12 cellular contexts compared by ENCODE assay signal in genomic region chr5:176619569-176620332, GRCh38. TPM values are rescaled to one million over a fixed set of nuclear protein-coding genes. Genes with fewer than 3 reads are reported as not detected.
DNase-seq lines count a peak whose midpoint lies in the region; ATAC-seq, FAIRE-seq and TF ChIP-seq lines count a peak whose summit lies in the region.
"Had no signal": no experiment of that assay in that cellular context is flagged by ENCODE, and none has a peak within 500 bp of the region (broad histone marks: within the 10 kb centered on the region; RNA-seq: fewer than 3 reads in every experiment).

No MANE protein-coding gene starts in this region.

- no peak overlapping the region for H2AFZ ChIP-seq in astrocyte (ENCODE audit: low read depth, low read length)

- TF ChIP-seq CTCF in AG04449 (IDR thresholded peaks at IDR 0.05; ENCODE audit: insufficient read depth, low read length, missing control alignments) (no peak), astrocyte (IDR thresholded peaks at IDR 0.05; ENCODE audit: insufficient read depth, low read depth, low read length) (no peak), foreskin keratinocyte (conservative IDR thresholded peaks at IDR 0.05) (no peak)

- H3K36me3 ChIP-seq in ES-I3 (ENCODE audit: insufficient read depth, low read length), result no peaks in the 10 kb centered on the region
- H3K36me3 ChIP-seq in astrocyte (ENCODE audit: insufficient read depth, low read length), result no peaks in the 10 kb centered on the region

- no peak overlapping the region for H3K27ac ChIP-seq in astrocyte (ENCODE audit: low read depth, low read length)
- H3K27ac ChIP-seq in foreskin keratinocyte, result no peak overlapping the region

- DNase-seq in AG04449 (ENCODE audit: low read depth, low spot score) (no peak), astrocyte (ENCODE audit: low read depth) (no peak), foreskin keratinocyte (no peak), GM19240 (ENCODE audit: insufficient read length, low spot score) (no peak), NCI-H524 treated with DMSO at 0.1 percent for 48 hours (lab: John Stamatoyannopoulos, UW) (no peak)
- no peak for DNase-seq in naive thymus-derived CD8-positive, alpha-beta T cell
- DNase-seq in effector CD8-positive, alpha-beta T cell (lab: John Stamatoyannopoulos, UW), result no peak
- DNase-seq: NCI-H345 had no signal

- H3K27me3 ChIP-seq in astrocyte (ENCODE audit: insufficient read depth, low read length) (peaks cover 20% of the 10 kb centered on the region), foreskin keratinocyte (peaks cover 38% of the 10 kb centered on the region)

- no peak for ATAC-seq in naive thymus-derived CD8-positive, alpha-beta T cell
- no peak for ATAC-seq in foreskin keratinocyte

- H3K9me3 ChIP-seq in ES-I3 (ENCODE audit: control insufficient read depth, insufficient read depth, low read length), result no peaks in the 10 kb centered on the region
- no peaks in the 10 kb centered on the region for H3K9me3 ChIP-seq in astrocyte (ENCODE audit: insufficient read depth, low read depth, low read length)

- POLR2A ChIA-PET in AG04449 (lab: Yijun Ruan, JAX), result no interaction called here
- POLR2A ChIA-PET in naive thymus-derived CD8-positive, alpha-beta T cell (lab: Charles Lee), result interaction anchor here (0.7 kb wide), 1 partner anchor 156 kb away, joined by 3 read pairs; no protein-coding TSS in a partner anchor

- peaks cover 31% of the 10 kb centered on the region for H3K27me3 Mint-ChIP-seq in astrocyte (ENCODE audit: low read depth, unreplicated experiment)
- H3K27me3 Mint-ChIP-seq in naive thymus-derived CD8-positive, alpha-beta T cell, result peaks cover 11 to 79% (median 33%) of the 10 kb centered on the region in 5 donors

- H3K4me2 ChIP-seq in astrocyte (ENCODE audit: low read length), result peak overlapping the region; percentile 79

- H3K9me3 Mint-ChIP-seq in astrocyte (ENCODE audit: unreplicated experiment), result peaks cover 4% of the 10 kb centered on the region
- H3K9me3 Mint-ChIP-seq in naive thymus-derived CD8-positive, alpha-beta T cell, result no peaks in the 10 kb centered on the region

- no peaks in the 10 kb centered on the region for H4K20me1 ChIP-seq in astrocyte (ENCODE audit: insufficient read depth, low read length)

- CTCF ChIA-PET in AG04449 (lab: Yijun Ruan, JAX), result interaction anchor here (1.0 to 2.6 kb wide), 3 partner anchors 11 to 46 kb away, joined by 4 to 11 read pairs (median 6); partner anchors contain the start of genes EIF4E1B, SNCB and TSPAN17

- no peak overlapping the region for H3K4me3 Mint-ChIP-seq in astrocyte (ENCODE audit: unreplicated experiment)
- peak overlapping the region; percentile 68 to 91 (median 78) for H3K4me3 Mint-ChIP-seq in naive thymus-derived CD8-positive, alpha-beta T cell

- FAIRE-seq in astrocyte (lab: Jason Lieb, UNC), result no peak

- peak overlapping the region; percentile 24; the same call in 1 of the 2 replicates for H3K9ac ChIP-seq in ES-I3 (ENCODE audit: low read depth, low read length)
- H3K9ac ChIP-seq in astrocyte (ENCODE audit: low read length), result no peak overlapping the region

- no peaks in the 10 kb centered on the region for H3K79me2 ChIP-seq in astrocyte (ENCODE audit: insufficient read depth, low read length)

- H3K4me3 ChIP-seq in AG04449 (ENCODE audit: low read depth, low read length) (peak overlapping the region; percentile 34), astrocyte (ENCODE audit: insufficient read depth, low read depth, low read length) (no peak overlapping the region)

- H3K36me3 Mint-ChIP-seq in astrocyte (ENCODE audit: low read depth, unreplicated experiment), result no peaks in the 10 kb centered on the region
- no peaks in the 10 kb centered on the region for H3K36me3 Mint-ChIP-seq in naive thymus-derived CD8-positive, alpha-beta T cell

- no peak overlapping the region for H3K27ac Mint-ChIP-seq in astrocyte (ENCODE audit: unreplicated experiment)
- peak overlapping the region in 1 of 10 donors; percentile 43 for H3K27ac Mint-ChIP-seq in naive thymus-derived CD8-positive, alpha-beta T cell

- peaks cover 38% of the 10 kb centered on the region for H3K4me1 Mint-ChIP-seq in astrocyte (ENCODE audit: low read depth, unreplicated experiment)
- peaks cover 7 to 22% (median 18%) of the 10 kb centered on the region in 4 donors for H3K4me1 Mint-ChIP-seq in naive thymus-derived CD8-positive, alpha-beta T cell

- H3K4me1 ChIP-seq in ES-I3 (ENCODE audit: insufficient read depth, low read length) (peaks cover 12% of the 10 kb centered on the region; the same call in 1 of the 2 replicates), astrocyte (ENCODE audit: insufficient read depth, low read length) (peaks cover 39% of the 10 kb centered on the region), foreskin keratinocyte (peaks cover 8% of the 10 kb centered on the region)

RNA-seq across cellular contexts. Expression of gene GPRIN1, which starts 9.8 kb away (rescaled TPM):
- total RNA-seq in astrocyte, result 6.8 and 8.2 TPM in 2 replicates
- total RNA-seq in naive thymus-derived CD8-positive, alpha-beta T cell, result under 1 TPM in 1 of 2 experiments, not detected in 1; 0.11 TPM
- polyA plus RNA-seq in naive thymus-derived CD8-positive, alpha-beta T cell, result under 1 TPM in 2 of 3 donors, not detected in 1; 0.06 to 0.27 TPM
- total RNA-seq in foreskin keratinocyte, result 16.9 and 18.3 TPM in 2 replicates
- 11.1 and 11.4 TPM in 2 replicates for polyA plus RNA-seq in foreskin keratinocyte

RNA-seq across cellular contexts. Expression of gene SNCB, which starts 10.6 kb away (rescaled TPM):
- 2.7 and 3.4 TPM in 2 replicates for total RNA-seq in astrocyte
- not detected for total RNA-seq in naive thymus-derived CD8-positive, alpha-beta T cell
- polyA plus RNA-seq in naive thymus-derived CD8-positive, alpha-beta T cell, result not detected
- 0.78 and 1.3 TPM in 2 replicates for total RNA-seq in foreskin keratinocyte
- polyA plus RNA-seq in foreskin keratinocyte, result 1.8 and 3.1 TPM in 2 replicates
- total RNA-seq: left lobe of liver had no signal

RNA-seq across cellular contexts. Expression of gene EIF4E1B, which starts 10.7 kb away (rescaled TPM):
- total RNA-seq in astrocyte (not detected in 2 replicates), foreskin keratinocyte (not detected in 2 replicates)
- total RNA-seq in naive thymus-derived CD8-positive, alpha-beta T cell, result not detected
- not detected for polyA plus RNA-seq in naive thymus-derived CD8-positive, alpha-beta T cell
- not detected in 2 replicates for polyA plus RNA-seq in foreskin keratinocyte
- total RNA-seq: HT1080, left lobe of liver, right cardiac atrium had no signal
- polyA plus RNA-seq: right cardiac atrium had no signal

RNA-seq across cellular contexts. Expression of gene TSPAN17, which starts 27.5 kb away (rescaled TPM):
- total RNA-seq in astrocyte (56.5 and 57.2 TPM in 2 replicates), foreskin keratinocyte (62.5 and 72.1 TPM in 2 replicates)
- 10 to 100 TPM; 19.4 to 21.4 TPM for total RNA-seq in naive thymus-derived CD8-positive, alpha-beta T cell
- polyA plus RNA-seq in naive thymus-derived CD8-positive, alpha-beta T cell, result 10 to 100 TPM; 13.5 to 26.0 (median 18.4) TPM
- polyA plus RNA-seq in foreskin keratinocyte, result 56.6 and 61.4 TPM in 2 replicates
